Comparison of ENCODE assay signal across 1 cellular context in the genomic region with DNA sequence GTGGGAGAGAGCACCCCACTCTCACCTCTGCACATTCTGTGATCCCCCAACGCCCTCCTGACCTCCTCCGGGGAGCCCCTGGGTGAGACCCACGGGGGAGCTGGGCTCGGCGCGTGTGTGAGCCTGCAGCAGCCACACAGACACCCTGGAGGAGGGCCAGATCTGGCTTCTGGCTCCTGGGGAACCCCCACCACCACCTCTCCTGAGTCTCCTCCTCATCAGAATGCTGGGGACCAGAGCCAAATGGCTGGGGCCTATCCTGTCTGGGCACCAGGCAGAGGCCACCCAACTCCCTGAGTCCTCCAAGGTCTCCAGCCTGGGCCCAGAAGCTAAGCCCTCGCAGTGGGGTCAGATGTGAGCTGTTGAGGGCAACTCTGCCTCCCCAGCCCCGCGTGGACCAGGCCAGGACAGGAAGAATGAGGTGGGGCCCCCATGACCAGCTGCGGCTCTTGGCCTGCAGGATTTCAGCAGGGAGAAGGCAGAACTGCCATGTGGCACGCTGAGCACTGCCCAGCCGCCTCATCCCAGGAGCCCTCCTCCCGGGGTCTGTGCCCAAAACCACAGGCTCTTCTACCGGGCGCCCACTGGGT.
TF ChIP-seq lines count a peak whose summit lies in the region.

No MANE protein-coding gene starts in this region.

TF ChIP-seq in IMR-90, 13 proteins besides CTCF, POLR2A, EP300 and RAD21:
- no peak for TF ChIP-seq CHD1 (IDR thresholded peaks at IDR 0.05; ENCODE audit: low read depth, low read length)
- TF ChIP-seq SMC3 (IDR thresholded peaks at IDR 0.05; ENCODE audit: low read depth, low read length) = no peak
- TF ChIP-seq BHLHE40 (IDR thresholded peaks at IDR 0.05; ENCODE audit: low read depth, low read length) = no peak
- no peak for TF ChIP-seq MXI1 (IDR thresholded peaks at IDR 0.05; ENCODE audit: borderline replicate concordance, low read depth, low read length)
- no peak for TF ChIP-seq RFX5 (IDR thresholded peaks at IDR 0.05; ENCODE audit: low read depth, low read length)
- TF ChIP-seq MAZ (IDR thresholded peaks at IDR 0.05; ENCODE audit: borderline replicate concordance, low read depth, low read length) = no peak
- no peak for TF ChIP-seq FOS (IDR thresholded peaks at IDR 0.05; ENCODE audit: low read depth, low read length)
- TF ChIP-seq USF2 (IDR thresholded peaks at IDR 0.05; ENCODE audit: low read depth, low read length) = no peak
- TF ChIP-seq RCOR1 (IDR thresholded peaks at IDR 0.05; ENCODE audit: insufficient replicate concordance, low read length) = no peak
- no peak for TF ChIP-seq ELK1 (IDR thresholded peaks at IDR 0.05; ENCODE audit: borderline replicate concordance, low read depth, low read length)
- TF ChIP-seq CEBPB (IDR thresholded peaks at IDR 0.05; ENCODE audit: low read depth, low read length) = no peak
- no peak for TF ChIP-seq MAFK (IDR thresholded peaks at IDR 0.05; ENCODE audit: low read depth, low read length)
- TF ChIP-seq NFE2L2 (IDR thresholded peaks at IDR 0.05; ENCODE audit: low read depth, low read length) = no peak
